Comparison of ENCODE assay signal across 24 cellular contexts in the genomic region with DNA sequence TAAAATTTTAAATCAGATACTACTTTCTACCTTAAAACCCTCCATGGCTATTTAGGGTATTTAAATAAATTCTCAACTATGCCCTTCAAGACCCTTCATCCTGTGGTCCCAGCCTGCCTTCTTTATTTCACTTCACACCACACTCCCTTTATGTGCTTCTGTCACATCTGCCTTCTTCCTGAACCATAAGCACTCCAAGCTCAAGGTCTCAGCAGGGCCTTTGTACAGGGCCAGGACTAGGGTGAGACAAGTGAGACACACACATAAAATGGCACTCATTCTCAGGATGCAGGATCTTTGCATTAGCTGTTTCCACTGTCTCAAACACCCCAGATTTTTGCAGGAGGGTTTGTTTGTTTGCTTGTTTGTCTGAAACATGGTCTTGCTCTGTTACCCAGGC. TPM values are rescaled to one million over a fixed set of nuclear protein-coding genes. Genes with fewer than 3 reads are reported as not detected.
DNase-seq lines count a peak whose midpoint lies in the region; ATAC-seq and TF ChIP-seq lines count a peak whose summit lies in the region.
"Had no signal": no experiment of that assay in that cellular context is flagged by ENCODE, and none has a peak within 500 bp of the region (broad histone marks: within the 10 kb centered on the region; RNA-seq: fewer than 3 reads in every experiment).

No MANE protein-coding gene starts in this region.

- H3K4me2 ChIP-seq in OCI-LY7 (ENCODE audit: low read length), result no peak overlapping the region

- H3K27me3 Mint-ChIP-seq in T-helper 1 cell treated with Interleukin-12 subunit alpha and Interleukin-12 subunit beta and Interleukin-4 antibody, amounts not matched to agents 30 μg/mL and 1 μg/mL, for 36 hours (ENCODE audit: low read depth), result no peaks in the 10 kb centered on the region
- H3K27me3 Mint-ChIP-seq in activated naive CD8-positive, alpha-beta T cell, result no peaks in the 10 kb centered on the region
- H3K27me3 Mint-ChIP-seq in natural killer cell (ENCODE audit: low read depth in 2 of 2), result no peaks in the 10 kb centered on the region

- ATAC-seq in GM18498 (IDR thresholded peaks at IDR 0.05; ENCODE audit: unreplicated experiment), result peak; percentile 10
- no peak for ATAC-seq in natural killer cell
- ATAC-seq: psoas muscle had no signal

- no peak overlapping the region for H2AFZ ChIP-seq in OCI-LY7 (ENCODE audit: low read length)

- no peaks in the 10 kb centered on the region for H3K36me3 ChIP-seq in OCI-LY7 (ENCODE audit: insufficient read depth, low read length)
- H3K36me3 ChIP-seq: brain microvascular endothelial cell, transverse colon had no signal

- no peaks in the 10 kb centered on the region for H3K79me2 ChIP-seq in OCI-LY7 (ENCODE audit: insufficient read depth, low read depth, low read length)

- H3K9me3 ChIP-seq in OCI-LY7 (ENCODE audit: low read length), result no peaks in the 10 kb centered on the region
- H3K9me3 ChIP-seq: psoas muscle, transverse colon had no signal

- TF ChIP-seq CTCF in natural killer cell (IDR thresholded peaks at IDR 0.05) (no peak), OCI-LY7 (conservative IDR thresholded peaks at IDR 0.05; ENCODE audit: low read length) (no peak)

- H3K27ac ChIP-seq in OCI-LY7 (ENCODE audit: low read depth, low read length, poor library complexity, severe bottlenecking), result no peak overlapping the region
- H3K27ac ChIP-seq: 22Rv1, brain microvascular endothelial cell, psoas muscle, transverse colon had no signal

- no peak for DNase-seq in T-helper 1 cell
- no peak for DNase-seq in natural killer cell
- DNase-seq in OCI-LY7 (ENCODE audit: low spot score), result no peak
- DNase-seq in COLO829 (ENCODE audit: low spot score), result no peak
- DNase-seq in COLO668 (lab: John Stamatoyannopoulos, UW; ENCODE audit: unreplicated experiment), result no peak
- DNase-seq: activated CD8-positive, alpha-beta memory T cell treated with anti-CD3 and anti-CD28 coated beads, Interleukin-2, amount 50 U/mL, for 48 hours; brain microvascular endothelial cell; endodermal cell; H7; NCI-H187; NCI-H748 treated with DMSO at 0.1 percent for 48 hours; psoas muscle; stimulated activated CD4-positive, alpha-beta T cell treated with anti-CD3 and anti-CD28 coated beads, Interleukin-1b, Interleukin-23, amount 100 ng/mL, for 48 hours; stimulated activated naive CD4-positive, alpha-beta T cell treated with Interleukin-2 at 50 U/mL for 16 hours; T1000; transverse colon had no signal

- peaks cover 75% of the 10 kb centered on the region for H3K36me3 Mint-ChIP-seq in T-helper 1 cell treated with Interleukin-12 subunit alpha and Interleukin-12 subunit beta and Interleukin-4 antibody, amounts not matched to agents 30 μg/mL and 1 μg/mL, for 36 hours (ENCODE audit: low read depth)
- H3K36me3 Mint-ChIP-seq in activated naive CD8-positive, alpha-beta T cell, result peaks cover 59% of the 10 kb centered on the region
- peaks cover 7% of the 10 kb centered on the region for H3K36me3 Mint-ChIP-seq in natural killer cell

- no peak overlapping the region for H3K4me3 ChIP-seq in OCI-LY7 (ENCODE audit: low read depth, low read length, poor library complexity, severe bottlenecking)
- H3K4me3 ChIP-seq: psoas muscle, transverse colon had no signal

- H3K27ac Mint-ChIP-seq in T-helper 1 cell treated with Interleukin-12 subunit alpha and Interleukin-12 subunit beta and Interleukin-4 antibody, amounts not matched to agents 30 μg/mL and 1 μg/mL, for 36 hours, result peak overlapping the region; percentile 84
- H3K27ac Mint-ChIP-seq in activated naive CD8-positive, alpha-beta T cell, result peak overlapping the region; percentile 100
- peak overlapping the region; percentile 74 to 75 for H3K27ac Mint-ChIP-seq in natural killer cell
- H3K27ac Mint-ChIP-seq: endodermal cell had no signal

- intact Hi-C loops in natural killer cell (cut with micrococcal nuclease) (no loop called here), OCI-LY7 (cut with micrococcal nuclease; ENCODE audit: unreplicated experiment) (no loop called here)

- peak overlapping the region; percentile 79 for H3K4me3 Mint-ChIP-seq in T-helper 1 cell treated with Interleukin-12 subunit alpha and Interleukin-12 subunit beta and Interleukin-4 antibody, amounts not matched to agents 30 μg/mL and 1 μg/mL, for 36 hours
- peak overlapping the region; percentile 99 for H3K4me3 Mint-ChIP-seq in activated naive CD8-positive, alpha-beta T cell
- H3K4me3 Mint-ChIP-seq in natural killer cell, result peak overlapping the region; percentile 67
- H3K4me3 Mint-ChIP-seq: endodermal cell had no signal

- no TSS peak for BruUV-seq in OCI-LY7 (replicated peaks; lab: Mats Ljungman, UMichigan)

- H4K20me1 ChIP-seq in OCI-LY7 (ENCODE audit: insufficient read depth, low read length), result no peaks in the 10 kb centered on the region

- H3K9me2 ChIP-seq in OCI-LY7 (ENCODE audit: insufficient read depth, low read length), result no peaks in the 10 kb centered on the region

- CTCF ChIA-PET in OCI-LY7 (lab: Charles Lee; ENCODE audit: unreplicated experiment), result no interaction called here

- POLR2A ChIA-PET in OCI-LY7 (lab: Charles Lee), result no interaction called here

- H3K4me1 ChIP-seq in OCI-LY7 (ENCODE audit: insufficient read depth, low read length, poor library complexity, severe bottlenecking), result no peaks in the 10 kb centered on the region
- H3K4me1 ChIP-seq: psoas muscle, transverse colon had no signal

- H3K4me1 Mint-ChIP-seq in T-helper 1 cell treated with Interleukin-12 subunit alpha and Interleukin-12 subunit beta and Interleukin-4 antibody, amounts not matched to agents 30 μg/mL and 1 μg/mL, for 36 hours (ENCODE audit: low read depth), result peaks cover 72% of the 10 kb centered on the region
- H3K4me1 Mint-ChIP-seq in activated naive CD8-positive, alpha-beta T cell (ENCODE audit: low read depth), result peaks cover 78% of the 10 kb centered on the region
- peaks cover 85 to 87% of the 10 kb centered on the region in 2 donors for H3K4me1 Mint-ChIP-seq in natural killer cell
- H3K4me1 Mint-ChIP-seq: endodermal cell had no signal

- peaks cover 5% of the 10 kb centered on the region for H3K9me3 Mint-ChIP-seq in T-helper 1 cell treated with Interleukin-12 subunit alpha and Interleukin-12 subunit beta and Interleukin-4 antibody, amounts not matched to agents 30 μg/mL and 1 μg/mL, for 36 hours
- no peaks in the 10 kb centered on the region for H3K9me3 Mint-ChIP-seq in activated naive CD8-positive, alpha-beta T cell (ENCODE audit: low read depth)
- no peaks in the 10 kb centered on the region for H3K9me3 Mint-ChIP-seq in natural killer cell

RNA-seq across cellular contexts. Expression of a gene that starts 7.6 kb away (rescaled TPM):
- total RNA-seq in natural killer cell (100 to 1,000 TPM; 153 to 188 (median 186) TPM), OCI-LY7 (2022) (not detected in 2 replicates)
- 0.05 TPM in 1 of 2 replicates, not detected in the other for total RNA-seq in OCI-LY7 (2014; rRNA removed; shearing (Covaris generic))
- total RNA-seq: Daoy, glomerular endothelial cell had no signal

RNA-seq across cellular contexts. Expression of a gene that starts 22.2 kb away (rescaled TPM):
- total RNA-seq in natural killer cell (not detected), OCI-LY7 (2022) (not detected in 2 replicates)
- not detected in 2 replicates for total RNA-seq in OCI-LY7 (2014; rRNA removed; shearing (Covaris generic))
- total RNA-seq: Daoy, endodermal cell, glomerular endothelial cell, H7, psoas muscle, SK-MEL-5, skeletal muscle tissue, transverse colon had no signal

RNA-seq across cellular contexts. Expression of a gene that starts 45.6 kb away (rescaled TPM):
- 10 to 100 TPM in 2 of 3 donors, 1 to 10 TPM in 1; 9.6 to 13.3 (median 12.4) TPM for total RNA-seq in natural killer cell
- total RNA-seq in OCI-LY7 (2014; rRNA removed; shearing (Covaris generic)), result 19.0 and 23.3 TPM in 2 replicates
- 18.9 and 19.6 TPM in 2 replicates for total RNA-seq in OCI-LY7 (2022)

Comparison
In these comparisons a context has a peak if more than half of its experiments do, and no peak if none do; other contexts are left out.
1. RNA of a gene that starts 7.6 kb away (total RNA-seq): 153 to 188 TPM in natural killer cell; 0.05 TPM in OCI-LY7; every median in the first group is over 100 times any median in the second.
2. Peak in every context shown above with its lines, with median percentiles within 50 percentile points of each other: H3K27ac Mint-ChIP-seq and H3K4me3 Mint-ChIP-seq.